In genomic region chr17:58252141-58252540, GRCh38 we compare ENCODE assay signal across 1 cellular context.
TF ChIP-seq lines count a peak whose summit lies in the region.

No MANE protein-coding gene starts in this region.

TF ChIP-seq in GM23338, 12 proteins besides CTCF, POLR2A, EP300 and RAD21:
- TF ChIP-seq EZH2phosphoT487 (IDR thresholded peaks at IDR 0.05; ENCODE audit: unreplicated experiment) (no peak), EZH2 (IDR thresholded peaks at IDR 0.05; ENCODE audit: low read depth, unreplicated experiment) (no peak), REST (IDR thresholded peaks at IDR 0.05; ENCODE audit: unreplicated experiment) (no peak), ZNF331 (CRISPR knock-in tag; IDR thresholded peaks at IDR 0.05; ENCODE audit: low read depth) (no peak), CREB1 (CRISPR knock-in tag; IDR thresholded peaks at IDR 0.05; ENCODE audit: low read depth) (no peak), JUNB (IDR thresholded peaks at IDR 0.05; ENCODE audit: unreplicated experiment) (no peak), STAT1 (IDR thresholded peaks at IDR 0.05; ENCODE audit: unreplicated experiment) (no peak), ZNF114 (CRISPR knock-in tag; IDR thresholded peaks at IDR 0.05) (no peak), NANOG (IDR thresholded peaks at IDR 0.05; ENCODE audit: borderline replicate concordance) (no peak)
